Comparison of ENCODE assay signal across 8 cellular contexts in the genomic region with DNA sequence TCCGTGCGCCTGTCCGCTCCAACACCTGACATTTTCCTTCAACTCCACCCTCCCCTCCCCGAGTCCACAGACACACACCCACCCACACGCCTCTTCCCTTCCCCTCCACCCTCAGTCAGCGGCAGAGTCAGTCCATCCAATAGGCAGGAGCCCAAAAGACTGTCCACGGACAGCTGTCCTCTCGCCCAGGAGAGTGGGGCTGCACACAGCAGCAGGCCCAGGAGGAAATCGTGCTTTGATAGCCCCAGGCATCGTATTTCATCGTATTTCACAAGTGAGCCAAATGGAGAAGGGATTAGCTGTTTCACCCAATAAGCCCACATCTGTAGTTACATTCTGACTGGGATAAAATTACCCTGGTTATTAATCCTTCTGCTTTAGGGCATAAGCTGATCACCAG.
DNase-seq lines count a peak whose midpoint lies in the region; ATAC-seq, FAIRE-seq and TF ChIP-seq lines count a peak whose summit lies in the region.

No MANE protein-coding gene starts in this region.

- no peak overlapping the region for H3K9ac ChIP-seq in astrocyte (ENCODE audit: low read length)
- peak overlapping the region; percentile 51 for H3K9ac ChIP-seq in mesendoderm (ENCODE audit: low read length)

- H3K27me3 ChIP-seq in astrocyte (ENCODE audit: insufficient read depth, low read length): peaks cover 3% of the 10 kb centered on the region
- H3K27me3 ChIP-seq in mesendoderm (ENCODE audit: insufficient read depth, low read length, poor library complexity): no peaks in the 10 kb centered on the region

- no peaks in the 10 kb centered on the region for H4K20me1 ChIP-seq in astrocyte (ENCODE audit: insufficient read depth, low read length)

- TF ChIP-seq CTCF in AG09309 (IDR thresholded peaks at IDR 0.05; ENCODE audit: control insufficient read depth, insufficient read depth, low read depth, low read length, missing control alignments) (no peak), astrocyte (IDR thresholded peaks at IDR 0.05; ENCODE audit: insufficient read depth, low read depth, low read length) (no peak)

- H3K79me2 ChIP-seq in astrocyte (ENCODE audit: insufficient read depth, low read length) (no peaks in the 10 kb centered on the region), mesendoderm (ENCODE audit: control insufficient read depth, insufficient read depth, low read length) (no peaks in the 10 kb centered on the region)

- no peak for ATAC-seq in GM18505 (IDR thresholded peaks at IDR 0.05; ENCODE audit: unreplicated experiment)
- no peak for ATAC-seq in HG03565 (IDR thresholded peaks at IDR 0.05; ENCODE audit: unreplicated experiment)

- no CpG with 5 or more reads among the region's 11 CpGs for WGBS in mesendoderm (ENCODE audit: extremely low coverage, insufficient coverage, low lambda C conversion rate)

- H3K27me3 Mint-ChIP-seq in astrocyte (ENCODE audit: low read depth, unreplicated experiment): peaks cover 15% of the 10 kb centered on the region

- no peak for FAIRE-seq in astrocyte (lab: Jason Lieb, UNC)

- no peak overlapping the region for H4K5ac ChIP-seq in mesendoderm (ENCODE audit: low read length)

- no peaks in the 10 kb centered on the region for H3K36me3 Mint-ChIP-seq in astrocyte (ENCODE audit: low read depth, unreplicated experiment)

- H3K36me3 ChIP-seq in astrocyte (ENCODE audit: insufficient read depth, low read length) (no peaks in the 10 kb centered on the region), mesendoderm (ENCODE audit: control insufficient read depth, insufficient read depth, low read length) (no peaks in the 10 kb centered on the region)

- H4K8ac ChIP-seq in mesendoderm (ENCODE audit: low read depth, low read length): no peak overlapping the region

- H3K4me3 ChIP-seq in AG09309 (ENCODE audit: control insufficient read depth, low read depth, low read length) (peak overlapping the region; percentile 68), astrocyte (ENCODE audit: insufficient read depth, low read depth, low read length) (no peak overlapping the region), mesendoderm (ENCODE audit: low read length) (no peak overlapping the region)

- H3K23ac ChIP-seq in mesendoderm (ENCODE audit: low read length): no peak overlapping the region

- H2AFZ ChIP-seq in astrocyte (ENCODE audit: low read depth, low read length): no peak overlapping the region

- no peaks in the 10 kb centered on the region for H3K9me3 ChIP-seq in astrocyte (ENCODE audit: insufficient read depth, low read depth, low read length)

- no peak overlapping the region for H2AK5ac ChIP-seq in mesendoderm (ENCODE audit: low read length)

- H2BK5ac ChIP-seq in mesendoderm (ENCODE audit: low read length): peak overlapping the region; percentile 57

- H3K4ac ChIP-seq in mesendoderm (ENCODE audit: low read depth, low read length): peak overlapping the region; percentile 56

- peak overlapping the region; percentile 81 for H3K27ac Mint-ChIP-seq in astrocyte (ENCODE audit: unreplicated experiment)

- H3K9me3 Mint-ChIP-seq in astrocyte (ENCODE audit: unreplicated experiment): no peaks in the 10 kb centered on the region

- TF ChIP-seq POLR2A in GM18505 (IDR thresholded peaks at IDR 0.05; ENCODE audit: borderline replicate concordance, extremely low read depth, insufficient read depth, insufficient read length): no peak

- no peak overlapping the region for H2BK15ac ChIP-seq in mesendoderm (replicated peaks; ENCODE audit: low read depth)

- H3K4me3 Mint-ChIP-seq in astrocyte (ENCODE audit: unreplicated experiment): peak overlapping the region; percentile 85

- H3K56ac ChIP-seq in mesendoderm (ENCODE audit: low read length): peak overlapping the region; percentile 85

- H2BK120ac ChIP-seq in mesendoderm (ENCODE audit: low read depth, low read length): no peak overlapping the region

- H3K4me1 Mint-ChIP-seq in astrocyte (ENCODE audit: low read depth, unreplicated experiment): peaks cover 4% of the 10 kb centered on the region

- H3K27ac ChIP-seq in astrocyte (ENCODE audit: low read depth, low read length) (no peak overlapping the region), mesendoderm (ENCODE audit: low read depth, low read length) (no peak overlapping the region)

- H3K4me2 ChIP-seq in astrocyte (ENCODE audit: low read length) (peak overlapping the region; percentile 88), mesendoderm (ENCODE audit: low read length) (no peak overlapping the region)

- H3K4me1 ChIP-seq in astrocyte (ENCODE audit: insufficient read depth, low read length) (peaks cover 6% of the 10 kb centered on the region), mesendoderm (ENCODE audit: control insufficient read depth, low read depth, low read length) (peaks cover 4% of the 10 kb centered on the region)

- DNase-seq in AG09309 (ENCODE audit: low read depth) (peak; percentile 45), HuH-7 (ENCODE audit: low spot score) (peak; percentile 23), astrocyte (ENCODE audit: low read depth) (no peak), mesendoderm (peak; percentile 45), KG1 (lab: John Stamatoyannopoulos, UW) (no peak), SIG-M5 (lab: John Stamatoyannopoulos, UW) (no peak)

- H3K79me1 ChIP-seq in mesendoderm (ENCODE audit: low read length): no peaks in the 10 kb centered on the region

- peak overlapping the region; percentile 18 for H3K18ac ChIP-seq in mesendoderm (ENCODE audit: low read length)

Comparison
In these comparisons a context has a peak if more than half of its experiments do, and no peak if none do; other contexts are left out.
1. DNase-seq: peak in AG09309 (single experiment), HuH-7 (single experiment) and mesendoderm (single experiment); none in astrocyte (single experiment), KG1 (single experiment) and SIG-M5 (single experiment).